8 cellular contexts compared by ENCODE assay signal in the genomic region with DNA sequence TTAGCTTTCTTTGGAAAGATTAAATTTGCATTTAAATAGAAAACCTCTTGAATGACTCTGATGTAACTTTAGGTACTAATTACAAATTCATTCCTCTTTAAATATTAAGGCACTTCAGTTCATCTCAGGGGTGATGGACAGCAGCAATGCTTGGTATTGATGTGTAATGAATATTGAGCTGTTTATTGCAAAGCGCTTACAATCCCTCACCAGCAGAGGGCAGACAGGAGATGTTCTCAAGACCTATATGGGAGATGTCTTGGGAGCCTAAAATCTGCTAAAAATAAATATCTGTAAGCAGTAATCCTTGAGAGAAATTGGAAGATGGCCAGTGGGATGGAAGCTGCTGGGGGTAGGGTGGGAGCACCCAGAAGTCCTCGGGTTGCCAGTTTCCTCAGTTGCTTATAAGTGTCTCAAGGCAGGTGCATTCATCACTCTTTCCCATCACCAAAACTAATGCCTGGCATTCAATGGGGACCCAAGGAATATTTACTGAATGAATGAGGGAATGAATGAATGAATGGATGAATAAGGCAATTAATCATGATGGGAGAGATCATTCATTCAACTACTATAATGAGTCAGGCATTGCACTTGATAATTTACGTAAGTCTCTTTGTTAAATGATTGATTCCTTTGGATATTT. TPM values are rescaled to one million over a fixed set of nuclear protein-coding genes. Genes with fewer than 3 reads are reported as not detected.
DNase-seq lines count a peak whose midpoint lies in the region; ATAC-seq and TF ChIP-seq lines count a peak whose summit lies in the region.

No MANE protein-coding gene starts in this region.

- H3K27me3 ChIP-seq in hepatocyte = no peaks in the 10 kb centered on the region

- WGBS in hepatocyte (ENCODE audit: low lambda C conversion rate, missing lambda C conversion rate) = 34% methylated on average over 3 of the region's 3 CpGs

- H3K4me2 ChIP-seq in hepatocyte = no peak overlapping the region

- H3K4me1 ChIP-seq in hepatocyte (ENCODE audit: insufficient read depth) = no peaks in the 10 kb centered on the region

- no peaks in the 10 kb centered on the region for H3K79me2 ChIP-seq in hepatocyte

- H3K9me2 ChIP-seq in hepatocyte (replicated peaks; ENCODE audit: insufficient read depth) = no peaks in the 10 kb centered on the region

- H3K4me3 ChIP-seq in hepatocyte = no peak overlapping the region

- H2AFZ ChIP-seq in hepatocyte = no peak overlapping the region

- no peaks in the 10 kb centered on the region for H3K9me3 ChIP-seq in hepatocyte (ENCODE audit: low read depth)

- TF ChIP-seq CTCF in hepatocyte (IDR thresholded peaks at IDR 0.05; ENCODE audit: poor library complexity) = peak; percentile 78

- H3K27ac ChIP-seq in hepatocyte = no peak overlapping the region

- ATAC-seq in GM21515 (IDR thresholded peaks at IDR 0.05; ENCODE audit: unreplicated experiment) (no peak), GM21737 (IDR thresholded peaks at IDR 0.05; ENCODE audit: unreplicated experiment) (no peak)

- no peaks in the 10 kb centered on the region for H3K36me3 ChIP-seq in hepatocyte (replicated peaks; ENCODE audit: insufficient read depth, low read depth)

- DNase-seq in ELR (ENCODE audit: low read depth) (peak; percentile 74), NCI-H1048 (lab: John Stamatoyannopoulos, UW) (peak; percentile 31), T-helper 1 cell (peak; percentile 17 to 63 (median 46)), amniotic stem cell (lab: John Stamatoyannopoulos, UW) (peak; percentile 74), hepatocyte (ENCODE audit: low spot score) (peak; percentile 80)
- peak; percentile 20 to 66 (median 42) for DNase-seq in stimulated activated CD4-positive, alpha-beta T cell treated with anti-CD3 and anti-CD28 coated beads, Interleukin-12 subunit alpha, Interleukin-12 subunit beta, amount 100 ng/mL, for 48 hours (ENCODE audit: low read depth in 2 of 3, low spot score in 1 of 3)

- H4K20me1 ChIP-seq in hepatocyte (ENCODE audit: insufficient read depth, poor library complexity, severe bottlenecking) = no peaks in the 10 kb centered on the region

RNA-seq across cellular contexts. Expression of gene KLHDC8A, which starts 2.3 kb away (rescaled TPM):
- 0.28 and 0.40 TPM in 2 replicates for total RNA-seq in hepatocyte
- 1.6 and 1.7 TPM in 2 replicates for polyA plus RNA-seq in hepatocyte

RNA-seq across cellular contexts. Expression of gene NUAK2, which starts 32.8 kb away (rescaled TPM):
- 12.6 and 13.4 TPM in 2 replicates for total RNA-seq in hepatocyte
- polyA plus RNA-seq in hepatocyte = 20.7 and 22.5 TPM in 2 replicates
